Comparison of ENCODE assay signal across 1 cellular context in the genomic region with DNA sequence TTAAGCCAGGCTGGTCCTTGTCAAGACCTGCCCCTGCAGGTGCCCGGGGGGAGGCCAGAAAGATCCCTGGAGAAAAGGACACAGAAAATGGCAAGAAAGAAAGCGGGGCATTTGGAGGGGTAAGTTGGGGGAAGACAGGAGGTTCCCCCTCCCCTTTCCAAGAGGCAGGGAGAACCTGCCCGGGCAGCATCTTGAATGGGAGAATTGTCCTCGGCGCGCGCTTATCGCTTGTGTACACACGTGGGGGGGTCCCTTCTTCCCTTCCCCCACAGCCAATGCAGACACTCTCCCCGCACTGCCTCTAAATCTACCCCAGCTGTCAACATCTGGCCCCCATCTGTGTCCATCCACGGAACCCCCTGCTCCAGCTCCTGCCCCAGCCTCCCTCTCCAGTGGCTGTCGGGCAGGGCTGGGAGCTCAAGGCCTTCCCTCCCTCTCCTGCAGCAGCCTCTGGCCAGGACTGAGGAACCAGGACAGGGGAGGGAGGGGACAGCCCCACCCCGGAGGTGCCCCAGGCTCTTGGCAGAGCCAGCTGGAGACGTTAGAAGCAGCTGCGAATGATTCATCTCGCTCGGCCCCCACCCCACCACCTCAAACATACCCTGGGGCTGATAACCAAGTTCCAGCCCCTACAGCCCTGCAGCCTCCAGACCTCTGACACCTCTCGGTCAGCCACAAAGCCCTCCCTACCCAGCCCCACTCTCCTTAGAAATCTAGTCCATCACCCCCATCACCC.
TF ChIP-seq lines count a peak whose summit lies in the region.

No MANE protein-coding gene starts in this region.

TF ChIP-seq in HepG2, 621 proteins besides CTCF, POLR2A, EP300 and RAD21 (continued from another document and continues in another):
- TF ChIP-seq, protein P1, sequence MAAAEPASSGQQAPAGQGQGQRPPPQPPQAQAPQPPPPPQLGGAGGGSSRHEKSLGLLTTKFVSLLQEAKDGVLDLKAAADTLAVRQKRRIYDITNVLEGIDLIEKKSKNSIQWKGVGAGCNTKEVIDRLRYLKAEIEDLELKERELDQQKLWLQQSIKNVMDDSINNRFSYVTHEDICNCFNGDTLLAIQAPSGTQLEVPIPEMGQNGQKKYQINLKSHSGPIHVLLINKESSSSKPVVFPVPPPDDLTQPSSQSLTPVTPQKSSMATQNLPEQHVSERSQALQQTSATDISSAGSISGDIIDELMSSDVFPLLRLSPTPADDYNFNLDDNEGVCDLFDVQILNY (CRISPR knock-in tag; conservative IDR thresholded peaks at IDR 0.05), result no peak
- TF ChIP-seq ZNF280B (CRISPR knock-in tag; IDR thresholded peaks at IDR 0.05; ENCODE audit: borderline replicate concordance) (no peak), FOXK1 (CRISPR knock-in tag; IDR thresholded peaks at IDR 0.05; ENCODE audit: borderline replicate concordance, low read depth) (no peak; the same call in 1 of the 2 replicates), CSRNP2 (CRISPR knock-in tag; conservative IDR thresholded peaks at IDR 0.05; ENCODE audit: low read depth) (no peak), THAP9 (CRISPR knock-in tag; IDR thresholded peaks at IDR 0.05; ENCODE audit: borderline replicate concordance) (no peak), ZBTB3 (CRISPR knock-in tag; IDR thresholded peaks at IDR 0.05; ENCODE audit: borderline replicate concordance, low read depth) (no peak), ZNF430 (CRISPR knock-in tag; IDR thresholded peaks at IDR 0.05) (no peak), TP53 (CRISPR knock-in tag; conservative IDR thresholded peaks at IDR 0.05) (peak; percentile 67; the same call in 1 of the 2 replicates), ZNF121 (CRISPR knock-in tag; IDR thresholded peaks at IDR 0.05) (no peak), KDM6A (CRISPR knock-in tag; IDR thresholded peaks at IDR 0.05; ENCODE audit: low read depth) (no peak), HOXA7 (CRISPR knock-in tag; IDR thresholded peaks at IDR 0.05) (no peak), RELA (CRISPR knock-in tag; IDR thresholded peaks at IDR 0.05) (no peak), ZNF816 (CRISPR knock-in tag; IDR thresholded peaks at IDR 0.05; ENCODE audit: borderline replicate concordance) (no peak), KDM5A (IDR thresholded peaks at IDR 0.05; ENCODE audit: borderline replicate concordance, low read length) (no peak), ZNF253 (CRISPR knock-in tag; IDR thresholded peaks at IDR 0.05; ENCODE audit: borderline replicate concordance) (no peak), ZNF292 (CRISPR knock-in tag; IDR thresholded peaks at IDR 0.05; ENCODE audit: borderline replicate concordance, low read depth) (peak; percentile 83; the same call in 1 of the 2 replicates), CBFB (CRISPR knock-in tag; IDR thresholded peaks at IDR 0.05) (no peak), ARNT2 (CRISPR knock-in tag; IDR thresholded peaks at IDR 0.05; ENCODE audit: low read depth) (no peak), PCBP1 (IDR thresholded peaks at IDR 0.05; ENCODE audit: borderline replicate concordance, low read depth, low read length) (0 out of 2 replicates have a peak, but pooled peaks have one; percentile 52), ZNF343 (CRISPR knock-in tag; IDR thresholded peaks at IDR 0.05) (no peak), ADNP (CRISPR knock-in tag; IDR thresholded peaks at IDR 0.05) (no peak), CBX2 (IDR thresholded peaks at IDR 0.05; ENCODE audit: low read depth, low read length) (no peak), CBX2 (CRISPR knock-in tag; IDR thresholded peaks at IDR 0.05; ENCODE audit: low read depth) (no peak), IRF1 (CRISPR knock-in tag; IDR thresholded peaks at IDR 0.05; ENCODE audit: low read depth) (no peak), ZFP36L2 (CRISPR knock-in tag; IDR thresholded peaks at IDR 0.05) (no peak), GABPB1 (CRISPR knock-in tag; IDR thresholded peaks at IDR 0.05) (peak; percentile 38), TEF (CRISPR knock-in tag; IDR thresholded peaks at IDR 0.05) (no peak), HHEX (CRISPR knock-in tag; IDR thresholded peaks at IDR 0.05) (no peak), HDAC1 (CRISPR knock-in tag; IDR thresholded peaks at IDR 0.05) (no peak; the same call in 1 of the 2 replicates), ZNF879 (CRISPR knock-in tag; IDR thresholded peaks at IDR 0.05) (no peak), ZNF839 (CRISPR knock-in tag; IDR thresholded peaks at IDR 0.05; ENCODE audit: borderline replicate concordance) (no peak), U2AF2 (IDR thresholded peaks at IDR 0.05; ENCODE audit: low read depth, low read length) (no peak), FOXC1 (CRISPR knock-in tag; IDR thresholded peaks at IDR 0.05; ENCODE audit: borderline replicate concordance) (no peak), ZNF546 (CRISPR knock-in tag; conservative IDR thresholded peaks at IDR 0.05) (no peak), SPEN (CRISPR knock-in tag; IDR thresholded peaks at IDR 0.05; ENCODE audit: low read depth) (no peak), ZNF24 (IDR thresholded peaks at IDR 0.05) (no peak), TEAD2 (CRISPR knock-in tag; IDR thresholded peaks at IDR 0.05) (no peak), ARID2 (CRISPR knock-in tag; IDR thresholded peaks at IDR 0.05; ENCODE audit: borderline replicate concordance) (no peak), ZKSCAN8 (CRISPR knock-in tag; IDR thresholded peaks at IDR 0.05; ENCODE audit: borderline replicate concordance) (no peak), SP5 (CRISPR knock-in tag; IDR thresholded peaks at IDR 0.05; ENCODE audit: borderline replicate concordance, low read depth) (no peak; the same call in 1 of the 2 replicates), ZNF652 (CRISPR knock-in tag; IDR thresholded peaks at IDR 0.05; ENCODE audit: borderline replicate concordance, low read depth) (no peak), MZF1 (CRISPR knock-in tag; IDR thresholded peaks at IDR 0.05; ENCODE audit: borderline replicate concordance) (no peak), BRD4 (CRISPR knock-in tag; IDR thresholded peaks at IDR 0.05) (no peak), ZNF713 (CRISPR knock-in tag; IDR thresholded peaks at IDR 0.05) (no peak), ZNF776 (CRISPR knock-in tag; IDR thresholded peaks at IDR 0.05) (peak; percentile 36; the same call in 1 of the 2 replicates)
- TF ChIP-seq, protein P2, sequence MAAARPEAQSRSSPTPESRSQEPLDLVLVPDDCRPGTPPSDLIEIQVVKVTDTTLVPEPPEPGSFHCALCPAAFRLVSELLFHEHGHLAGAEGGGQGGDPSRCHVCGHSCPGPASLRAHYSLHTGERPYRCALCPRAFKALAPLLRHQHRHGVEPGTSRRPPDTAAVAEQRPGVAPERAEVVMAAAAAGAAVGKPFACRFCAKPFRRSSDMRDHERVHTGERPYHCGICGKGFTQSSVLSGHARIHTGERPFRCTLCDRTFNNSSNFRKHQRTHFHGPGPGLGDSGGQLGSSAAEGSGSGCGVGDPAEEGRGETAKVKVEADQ (CRISPR knock-in tag; IDR thresholded peaks at IDR 0.05; ENCODE audit: borderline replicate concordance), result no peak
- TF ChIP-seq, protein P3, sequence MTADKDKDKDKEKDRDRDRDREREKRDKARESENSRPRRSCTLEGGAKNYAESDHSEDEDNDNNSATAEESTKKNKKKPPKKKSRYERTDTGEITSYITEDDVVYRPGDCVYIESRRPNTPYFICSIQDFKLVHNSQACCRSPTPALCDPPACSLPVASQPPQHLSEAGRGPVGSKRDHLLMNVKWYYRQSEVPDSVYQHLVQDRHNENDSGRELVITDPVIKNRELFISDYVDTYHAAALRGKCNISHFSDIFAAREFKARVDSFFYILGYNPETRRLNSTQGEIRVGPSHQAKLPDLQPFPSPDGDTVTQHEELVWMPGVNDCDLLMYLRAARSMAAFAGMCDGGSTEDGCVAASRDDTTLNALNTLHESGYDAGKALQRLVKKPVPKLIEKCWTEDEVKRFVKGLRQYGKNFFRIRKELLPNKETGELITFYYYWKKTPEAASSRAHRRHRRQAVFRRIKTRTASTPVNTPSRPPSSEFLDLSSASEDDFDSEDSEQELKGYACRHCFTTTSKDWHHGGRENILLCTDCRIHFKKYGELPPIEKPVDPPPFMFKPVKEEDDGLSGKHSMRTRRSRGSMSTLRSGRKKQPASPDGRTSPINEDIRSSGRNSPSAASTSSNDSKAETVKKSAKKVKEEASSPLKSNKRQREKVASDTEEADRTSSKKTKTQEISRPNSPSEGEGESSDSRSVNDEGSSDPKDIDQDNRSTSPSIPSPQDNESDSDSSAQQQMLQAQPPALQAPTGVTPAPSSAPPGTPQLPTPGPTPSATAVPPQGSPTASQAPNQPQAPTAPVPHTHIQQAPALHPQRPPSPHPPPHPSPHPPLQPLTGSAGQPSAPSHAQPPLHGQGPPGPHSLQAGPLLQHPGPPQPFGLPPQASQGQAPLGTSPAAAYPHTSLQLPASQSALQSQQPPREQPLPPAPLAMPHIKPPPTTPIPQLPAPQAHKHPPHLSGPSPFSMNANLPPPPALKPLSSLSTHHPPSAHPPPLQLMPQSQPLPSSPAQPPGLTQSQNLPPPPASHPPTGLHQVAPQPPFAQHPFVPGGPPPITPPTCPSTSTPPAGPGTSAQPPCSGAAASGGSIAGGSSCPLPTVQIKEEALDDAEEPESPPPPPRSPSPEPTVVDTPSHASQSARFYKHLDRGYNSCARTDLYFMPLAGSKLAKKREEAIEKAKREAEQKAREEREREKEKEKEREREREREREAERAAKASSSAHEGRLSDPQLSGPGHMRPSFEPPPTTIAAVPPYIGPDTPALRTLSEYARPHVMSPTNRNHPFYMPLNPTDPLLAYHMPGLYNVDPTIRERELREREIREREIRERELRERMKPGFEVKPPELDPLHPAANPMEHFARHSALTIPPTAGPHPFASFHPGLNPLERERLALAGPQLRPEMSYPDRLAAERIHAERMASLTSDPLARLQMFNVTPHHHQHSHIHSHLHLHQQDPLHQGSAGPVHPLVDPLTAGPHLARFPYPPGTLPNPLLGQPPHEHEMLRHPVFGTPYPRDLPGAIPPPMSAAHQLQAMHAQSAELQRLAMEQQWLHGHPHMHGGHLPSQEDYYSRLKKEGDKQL (CRISPR knock-in tag; IDR thresholded peaks at IDR 0.05; ENCODE audit: low read depth), result no peak
- TF ChIP-seq, protein P4, sequence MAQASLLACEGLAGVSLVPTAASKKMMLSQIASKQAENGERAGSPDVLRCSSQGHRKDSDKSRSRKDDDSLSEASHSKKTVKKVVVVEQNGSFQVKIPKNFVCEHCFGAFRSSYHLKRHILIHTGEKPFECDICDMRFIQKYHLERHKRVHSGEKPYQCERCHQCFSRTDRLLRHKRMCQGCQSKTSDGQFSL (CRISPR knock-in tag; IDR thresholded peaks at IDR 0.05), result peak; percentile 99
